ENCODE assay signal across 9 cellular contexts in genomic region chr2:144967971-144968370, GRCh38.
"Had no signal": no experiment of that assay in that cellular context is flagged by ENCODE, and none has a peak within 500 bp of the region (broad histone marks: within the 10 kb centered on the region; RNA-seq: fewer than 3 reads in every experiment).

No MANE protein-coding gene starts in this region.

- DNase-seq: GM23248, GOT3, H7, HFFc6, IMR-90, KBM-7 had no signal

- H2AFZ ChIP-seq: GM23248 had no signal

- H3K4me1 ChIP-seq: HAP-1 had no signal

- ATAC-seq: HCT116 had no signal

- H3K36me3 ChIP-seq: HAP-1 had no signal

- H3K9ac ChIP-seq: GM23248, KMS-11 had no signal

- H3K4me3 ChIP-seq: GM23248, HAP-1 had no signal

- H3K4me2 ChIP-seq: KMS-11 had no signal

- H3K27ac ChIP-seq: GM23248, KMS-11 had no signal
